Comparison of ENCODE assay signal across 8 cellular contexts in the genomic region with DNA sequence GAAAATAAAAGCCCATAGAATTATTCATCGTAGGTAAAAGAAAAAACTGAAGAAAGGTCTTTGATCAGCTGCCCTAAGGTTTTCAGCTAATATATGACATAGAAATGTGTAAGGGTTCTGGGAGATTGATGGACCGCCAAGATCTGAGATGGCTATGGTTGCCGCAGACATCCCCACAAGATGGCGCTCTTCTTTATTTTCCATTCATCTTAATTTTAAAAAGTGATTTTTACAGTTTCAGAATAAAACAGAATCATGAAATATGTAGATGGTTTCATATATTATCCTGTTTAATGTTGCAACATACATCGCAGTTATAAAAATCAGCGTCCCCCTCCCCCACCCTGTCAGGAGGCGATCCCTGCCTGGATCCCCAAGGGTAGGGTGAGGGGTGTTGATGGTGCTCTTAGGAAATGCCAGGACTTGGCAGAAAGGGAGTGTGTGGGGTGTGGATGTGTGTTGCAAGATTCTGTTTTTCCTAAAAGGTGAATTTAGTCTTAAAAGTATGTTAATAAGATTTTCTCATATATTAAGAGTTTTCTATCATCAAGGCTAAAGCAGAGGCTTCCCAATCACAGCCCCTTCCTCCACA.
DNase-seq lines count a peak whose midpoint lies in the region; ATAC-seq, FAIRE-seq and TF ChIP-seq lines count a peak whose summit lies in the region.

No MANE protein-coding gene starts in this region.

- H3K4me2 ChIP-seq in HCT116 (ENCODE audit: low read length), result peak overlapping the region; percentile 12; the same call in 1 of the 2 replicates

- no peak overlapping the region for H3K9ac ChIP-seq in HCT116 (ENCODE audit: low read length)

- RAD21 ChIA-PET in HCT116 (lab: Charles Lee; ENCODE audit: low non-redundant PET in 1 of 2, low total read pairs in 2 of 2, uncharacterized antibody in 2 of 2, unreplicated experiment in 2 of 2), result interaction anchor here in 1 of 2 experiments (1.0 kb wide), 1 partner anchor 192 kb away, joined by 5 read pairs; no protein-coding TSS in a partner anchor

- H3K27me3 ChIP-seq in HCT116 (ENCODE audit: insufficient read depth, low read length) (peaks cover 31% of the 10 kb centered on the region), tibial nerve (peaks cover 0 to 9% of the 10 kb centered on the region in 2 donors), small intestine (ENCODE audit: control insufficient read depth in 2 of 2, insufficient read depth in 2 of 2, low read length in 2 of 2) (peaks cover 0 to 9% of the 10 kb centered on the region in 2 donors)

- H4K20me1 ChIP-seq in HCT116 (ENCODE audit: insufficient read depth), result peaks cover 5% of the 10 kb centered on the region; the same call in 1 of the 2 replicates

- POLR2A ChIA-PET in HCT116 (lab: Charles Lee), result no interaction called here

- peak; percentile 68 for TF ChIP-seq RAD21 in HCT116 (IDR thresholded peaks at IDR 0.05; ENCODE audit: low read depth)

- H3K4me1 ChIP-seq in HCT116 (ENCODE audit: control insufficient read depth in 1 of 2, insufficient read depth in 2 of 2, low read length in 2 of 2), result no peaks in the 10 kb centered on the region
- peaks cover 0 to 34% (median 0%) of the 10 kb centered on the region in 4 donors for H3K4me1 ChIP-seq in tibial nerve
- no peaks in the 10 kb centered on the region for H3K4me1 ChIP-seq in small intestine (ENCODE audit: control insufficient read depth in 2 of 2, insufficient read depth in 1 of 2, low read depth in 1 of 2, low read length in 1 of 2)

- DNase-seq in COLO829 (ENCODE audit: low spot score), result peak; percentile 9
- no peak for DNase-seq in HCT116 (ENCODE audit: low read depth, low spot score)
- DNase-seq in activated CD4-positive, alpha-beta T cell treated with anti-CD3 and anti-CD28 coated beads for 48 hours, result peak; percentile 53
- peak; percentile 50 for DNase-seq in iPS-NIHi11 (ENCODE audit: low spot score)
- peak in 1 of 2 donors; percentile 29 for DNase-seq in tibial nerve (ENCODE audit: low spot score in 2 of 2)
- no peak for DNase-seq in mesenteric fat pad (ENCODE audit: low spot score)
- no peak for DNase-seq in NCI-H1048 (lab: John Stamatoyannopoulos, UW)
- no peak for DNase-seq in small intestine

- no peak for FAIRE-seq in small intestine (lab: Jason Lieb, UNC)

- BruUV-seq in HCT116 (replicated peaks; lab: Mats Ljungman, UMichigan), result no TSS peak

- TF ChIP-seq EP300 in tibial nerve (IDR thresholded peaks at IDR 0.05), result no peak

- H2AFZ ChIP-seq in HCT116 (ENCODE audit: low read depth, low read length, poor library complexity, severe bottlenecking), result peak overlapping the region; percentile 39

- H3K4me3 ChIP-seq in HCT116 (replicated peaks in 1 of 2; ENCODE audit: low read depth in 1 of 2, low read length in 2 of 2), result no peak overlapping the region
- H3K4me3 ChIP-seq in tibial nerve, result no peak overlapping the region
- H3K4me3 ChIP-seq in small intestine (ENCODE audit: low read depth in 1 of 2, low read length in 2 of 2), result no peak overlapping the region

- intact Hi-C loops in HCT116 (cut with micrococcal nuclease), result loop anchor here (1.0 to 5.0 kb wide), 5 partner anchors 114 to 797 kb away; no protein-coding TSS in a partner anchor

- H3K9me3 ChIP-seq in HCT116 (ENCODE audit: control insufficient read depth in 1 of 2, insufficient read depth in 1 of 2, low read depth in 1 of 2, low read length in 2 of 2) (no peaks in the 10 kb centered on the region), tibial nerve (no peaks in the 10 kb centered on the region), small intestine (ENCODE audit: control insufficient read depth, low read depth) (no peaks in the 10 kb centered on the region)

- peak; percentile 54 to 90 (median 72); a peak in 5 of 6 replicates for TF ChIP-seq CTCF in HCT116 (IDR thresholded peaks at IDR 0.05 in 2 of 3, conservative IDR thresholded peaks at IDR 0.05 in 1 of 3; ENCODE audit: borderline replicate concordance in 1 of 3, insufficient read depth in 1 of 3, low read depth in 2 of 3, low read length in 2 of 3)
- peak; percentile 44 to 62 (median 45) for TF ChIP-seq CTCF in tibial nerve (IDR thresholded peaks at IDR 0.05)

- peak; percentile 78 for ATAC-seq in HCT116

- H3K36me3 ChIP-seq in HCT116 (ENCODE audit: control insufficient read depth in 1 of 2, insufficient read depth in 2 of 2, low read length in 2 of 2) (no peaks in the 10 kb centered on the region), tibial nerve (no peaks in the 10 kb centered on the region), small intestine (ENCODE audit: control insufficient read depth in 2 of 2, insufficient read depth in 2 of 2, low read length in 2 of 2) (no peaks in the 10 kb centered on the region)

- H3K79me2 ChIP-seq in HCT116 (ENCODE audit: insufficient read depth, low read length), result no peaks in the 10 kb centered on the region

- CTCF ChIA-PET in HCT116 (lab: Charles Lee), result interaction anchor here (0.7 to 4.7 kb wide), 14 partner anchors 10 to 639 kb away, joined by 3 to 76 read pairs (median 5); a partner anchor contains a TSS

- no peaks in the 10 kb centered on the region for H3K9me2 ChIP-seq in HCT116 (ENCODE audit: insufficient read depth)

- H3K27ac ChIP-seq in HCT116 (ENCODE audit: low read depth, low read length), result no peak overlapping the region
- H3K27ac ChIP-seq in tibial nerve, result no peak overlapping the region
- no peak overlapping the region for H3K27ac ChIP-seq in small intestine (ENCODE audit: low read depth in 1 of 2, low read length in 1 of 2)

- WGBS in tibial nerve, 2 donors, result 15 to 21% methylated on average over 7 of the region's 7 CpGs
- 13 to 17% (median 16%) methylated on average over 7 of the region's 7 CpGs for WGBS in small intestine, 3 donors

- TF ChIP-seq POLR2A in HCT116 (IDR thresholded peaks at IDR 0.05; ENCODE audit: borderline replicate concordance, extremely low read depth, insufficient read depth, insufficient read length), result no peak
- TF ChIP-seq POLR2A in tibial nerve (IDR thresholded peaks at IDR 0.05), result no peak

TF ChIP-seq in HCT116, 20 proteins besides CTCF, POLR2A, EP300 and RAD21:
- TF ChIP-seq CBX3 (IDR thresholded peaks at IDR 0.05; ENCODE audit: low read depth) (0 out of 2 replicates have a peak, but pooled peaks have one; percentile 37), EZH2phosphoT487 (IDR thresholded peaks at IDR 0.05; ENCODE audit: borderline replicate concordance) (no peak)
TF ChIP-seq in HCT116: peak in this region for 1.

Comparison
In these comparisons a context has a peak if more than half of its experiments do, and no peak if none do; other contexts are left out.
1. DNase-seq: peak in COLO829 (single experiment), activated CD4-positive, alpha-beta T cell treated with anti-CD3 and anti-CD28 coated beads for 48 hours (single experiment) and iPS-NIHi11 (single experiment); none in HCT116 (single experiment), mesenteric fat pad (single experiment), NCI-H1048 (single experiment) and small intestine (single experiment).